ENCODE assay signal across 16 cellular contexts in the genomic region with DNA sequence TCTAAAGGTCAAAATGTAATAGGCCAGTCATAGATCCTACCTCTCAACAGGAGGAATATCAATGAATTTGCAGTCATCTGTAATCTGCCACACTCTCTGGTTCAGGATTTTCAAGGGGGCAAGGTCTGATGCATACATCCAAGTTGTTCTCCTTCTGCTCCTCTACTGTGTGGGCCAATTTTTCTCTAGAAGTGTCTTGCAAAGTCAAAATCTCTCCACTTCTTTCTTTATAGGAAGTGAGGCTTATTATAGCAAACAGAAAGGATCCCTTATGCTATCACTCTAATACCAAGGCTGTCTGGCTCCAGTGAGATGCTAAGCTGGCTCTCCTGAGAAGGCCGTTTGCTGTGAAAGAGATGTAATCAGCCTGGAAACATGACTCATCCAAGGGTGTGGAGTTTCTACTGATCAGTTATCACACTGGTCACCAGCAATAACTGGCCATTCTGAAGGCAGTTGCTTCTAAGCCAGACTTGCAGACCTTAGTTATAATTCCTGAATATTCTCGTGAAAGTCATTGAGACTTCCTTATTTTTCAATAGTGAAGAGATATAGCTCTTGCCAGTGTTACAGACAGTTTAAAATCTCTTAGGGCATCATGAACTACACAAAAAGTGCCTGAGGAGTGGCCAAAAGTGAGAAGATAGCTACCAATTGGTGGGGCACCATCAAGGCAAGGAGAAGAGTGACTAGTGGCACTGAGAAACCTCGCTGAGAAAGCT. TPM values are rescaled to one million over a fixed set of nuclear protein-coding genes. Genes with fewer than 3 reads are reported as not detected.
DNase-seq lines count a peak whose midpoint lies in the region; FAIRE-seq and TF ChIP-seq lines count a peak whose summit lies in the region.
"Had no signal": no experiment of that assay in that cellular context is flagged by ENCODE, and none has a peak within 500 bp of the region (broad histone marks: within the 10 kb centered on the region; RNA-seq: fewer than 3 reads in every experiment).

No MANE protein-coding gene starts in this region.

- TF ChIP-seq CTCF in OCI-LY7 (conservative IDR thresholded peaks at IDR 0.05; ENCODE audit: low read length) (no peak), endothelial cell of umbilical vein (IDR thresholded peaks at IDR 0.05; ENCODE audit: extremely low read depth in 1 of 2, insufficient read depth in 1 of 2, low read depth in 1 of 2, low read length in 2 of 2) (no peak), osteoblast (IDR thresholded peaks at IDR 0.05; ENCODE audit: extremely low read depth, low read depth, low read length) (no peak)

- intact Hi-C loops in OCI-LY7 (cut with micrococcal nuclease; ENCODE audit: unreplicated experiment) = loop anchor here (1.0 kb wide), 1 partner anchor 68 kb away; no protein-coding TSS in a partner anchor
- intact Hi-C loops in endothelial cell of umbilical vein (cut with micrococcal nuclease) = no loop called here

- no peaks in the 10 kb centered on the region for H3K9me2 ChIP-seq in OCI-LY7 (ENCODE audit: insufficient read depth, low read length)

- H2AFZ ChIP-seq in OCI-LY7 (ENCODE audit: low read length) (no peak overlapping the region), endothelial cell of umbilical vein (ENCODE audit: low read depth, low read length) (no peak overlapping the region), osteoblast (ENCODE audit: low read length) (no peak overlapping the region)

- in situ Hi-C loops in ACHN (cut with HindIII; ENCODE audit: low pct_ligation_motif_present, low pct_unique_long_range_greater_than_20kb, low sequenced_read_pairs) = no loop called here

- 0 out of 2 replicates have a peak overlapping the region, but pooled peaks have one; percentile 3 for H3K4me2 ChIP-seq in OCI-LY7 (ENCODE audit: low read length)
- no peak overlapping the region for H3K4me2 ChIP-seq in endothelial cell of umbilical vein (ENCODE audit: insufficient read depth, low read length)
- H3K4me2 ChIP-seq in osteoblast (ENCODE audit: insufficient read depth, low read length) = no peak overlapping the region

- H4K20me1 ChIP-seq in OCI-LY7 (ENCODE audit: insufficient read depth, low read length) (no peaks in the 10 kb centered on the region), endothelial cell of umbilical vein (replicated peaks; ENCODE audit: control insufficient read depth, extremely low read depth, insufficient read depth, low read length) (no peaks in the 10 kb centered on the region), osteoblast (ENCODE audit: insufficient read depth, low read length) (no peaks in the 10 kb centered on the region)

- TF ChIP-seq POLR2A in endothelial cell of umbilical vein (IDR thresholded peaks at IDR 0.05; ENCODE audit: low read depth, low read length) = no peak

- CTCF ChIA-PET in OCI-LY7 (lab: Charles Lee; ENCODE audit: unreplicated experiment) = interaction anchor here (1.2 kb wide), 1 partner anchor 33 kb away, joined by 3 read pairs; no protein-coding TSS in a partner anchor
- CTCF ChIA-PET in endothelial cell of umbilical vein (lab: Charles Lee) = no interaction called here

- peak overlapping the region; percentile 47 for H3K27ac ChIP-seq in OCI-LY7 (ENCODE audit: low read depth, low read length, poor library complexity, severe bottlenecking)
- no peak overlapping the region for H3K27ac ChIP-seq in endothelial cell of umbilical vein (ENCODE audit: insufficient read depth, low read depth, low read length)
- no peak overlapping the region for H3K27ac ChIP-seq in osteoblast (ENCODE audit: low read depth, low read length)
- H3K27ac ChIP-seq: pancreas had no signal

- H3K9me3 ChIP-seq in OCI-LY7 (ENCODE audit: low read length) = peaks cover 35% of the 10 kb centered on the region; the same call in 1 of the 2 replicates
- H3K9me3 ChIP-seq in endothelial cell of umbilical vein (replicated peaks; ENCODE audit: control insufficient read depth, insufficient read depth, low read length) = no peaks in the 10 kb centered on the region
- no peaks in the 10 kb centered on the region for H3K9me3 ChIP-seq in osteoblast (ENCODE audit: low read depth, low read length)
- H3K9me3 ChIP-seq: pancreas had no signal

- BruUV-seq in OCI-LY7 (replicated peaks; lab: Mats Ljungman, UMichigan) (no TSS peak), endothelial cell of umbilical vein (replicated peaks; lab: Mats Ljungman, UMichigan) (no TSS peak)

- no peaks in the 10 kb centered on the region for H3K27me3 ChIP-seq in endothelial cell of umbilical vein (ENCODE audit: control insufficient read depth in 2 of 2, insufficient read depth in 2 of 2, low read length in 2 of 2)
- no peaks in the 10 kb centered on the region for H3K27me3 ChIP-seq in osteoblast (ENCODE audit: insufficient read depth, low read length)
- H3K27me3 ChIP-seq: heart left ventricle, pancreas had no signal

- POLR2A ChIA-PET in OCI-LY7 (lab: Charles Lee) (interaction anchor here (1.1 to 1.7 kb wide), 4 partner anchors 19 to 68 kb away, joined by 3 to 4 read pairs (median 3); no protein-coding TSS in a partner anchor), endothelial cell of umbilical vein (lab: Charles Lee) (no interaction called here)

- H3K9ac ChIP-seq in endothelial cell of umbilical vein (replicated peaks; ENCODE audit: extremely low read depth, insufficient read depth, low read length) = no peak overlapping the region

- H3K9me1 ChIP-seq in endothelial cell of umbilical vein (replicated peaks; ENCODE audit: control insufficient read depth, extremely low read depth, insufficient read depth, low read length) = no peaks in the 10 kb centered on the region

- peaks cover 5% of the 10 kb centered on the region; the same call in 1 of the 2 replicates for H3K36me3 ChIP-seq in OCI-LY7 (ENCODE audit: insufficient read depth, low read length)
- H3K36me3 ChIP-seq in endothelial cell of umbilical vein (ENCODE audit: control insufficient read depth in 2 of 2, extremely low read depth in 1 of 2, insufficient read depth in 2 of 2, low read length in 2 of 2) = no peaks in the 10 kb centered on the region
- no peaks in the 10 kb centered on the region for H3K36me3 ChIP-seq in osteoblast (ENCODE audit: insufficient read depth, low read length)
- H3K36me3 ChIP-seq: heart left ventricle, pancreas had no signal

- H3K4me1 ChIP-seq in OCI-LY7 (ENCODE audit: insufficient read depth, low read length, poor library complexity, severe bottlenecking) = peaks cover 23% of the 10 kb centered on the region
- H3K4me1 ChIP-seq in endothelial cell of umbilical vein (ENCODE audit: control insufficient read depth, extremely low read depth, insufficient read depth, low read length) = no peaks in the 10 kb centered on the region
- no peaks in the 10 kb centered on the region for H3K4me1 ChIP-seq in osteoblast (ENCODE audit: insufficient read depth, low read length)
- H3K4me1 ChIP-seq: pancreas had no signal

- DNase-seq in GM04503 (ENCODE audit: low read depth) (peak; percentile 12), OCI-LY7 (ENCODE audit: low spot score) (no peak), endothelial cell of umbilical vein (ENCODE audit: low read depth, low spot score) (no peak), osteoblast (ENCODE audit: insufficient read length, low spot score, missing footprints) (peak; percentile 67), ACHN (no peak), DMS 273 (lab: John Stamatoyannopoulos, UW; ENCODE audit: unreplicated experiment) (no peak), dedifferentiated amniotic fluid mesenchymal stem cell (ENCODE audit: extremely low spot score) (no peak)
- DNase-seq in activated effector memory CD4-positive, alpha-beta T cell treated with anti-CD3 and anti-CD28 coated beads, Interleukin-2, amount 50 U/mL, for 16 hours = no peak
- DNase-seq: activated CD4-positive, alpha-beta T cell treated with anti-CD3 and anti-CD28 coated beads, Interleukin-2, amount 10 ng/mL, durations not matched to agents 7 days and 5 days; dermis blood vessel endothelial cell; heart left ventricle; NCI-H1436 treated with DMSO at 0.1 percent for 48 hours; NCI-H526 treated with DMSO at 0.1 percent for 48 hours; pancreas; stimulated activated CD4-positive, alpha-beta T cell treated with anti-CD3 and anti-CD28 coated beads, Interleukin-4, amount 100 ng/mL, for 4 hours had no signal

- dilution Hi-C loops in endothelial cell of umbilical vein (cut with MboI; ENCODE audit: extremely low pct_ligation_motif_present, low sequenced_read_pairs) = no loop called here

- H3K4me3 ChIP-seq in OCI-LY7 (ENCODE audit: low read depth, low read length, poor library complexity, severe bottlenecking) (no peak overlapping the region), endothelial cell of umbilical vein (replicated peaks in 1 of 3; ENCODE audit: insufficient read depth in 1 of 3, low read depth in 1 of 3, low read length in 3 of 3) (no peak overlapping the region), osteoblast (ENCODE audit: insufficient read depth, low read length) (no peak overlapping the region)
- H3K4me3 ChIP-seq: heart left ventricle, lung, pancreas had no signal

- FAIRE-seq in endothelial cell of umbilical vein (lab: Jason Lieb, UNC) = no peak
- FAIRE-seq: pancreas had no signal

- H3K79me2 ChIP-seq in OCI-LY7 (ENCODE audit: insufficient read depth, low read depth, low read length) (no peaks in the 10 kb centered on the region), endothelial cell of umbilical vein (ENCODE audit: control insufficient read depth, insufficient read depth, low read length) (no peaks in the 10 kb centered on the region), osteoblast (ENCODE audit: insufficient read depth, low read length) (no peaks in the 10 kb centered on the region)

TF ChIP-seq in endothelial cell of umbilical vein, 7 proteins besides CTCF, POLR2A, EP300 and RAD21:
- TF ChIP-seq, protein P1, sequence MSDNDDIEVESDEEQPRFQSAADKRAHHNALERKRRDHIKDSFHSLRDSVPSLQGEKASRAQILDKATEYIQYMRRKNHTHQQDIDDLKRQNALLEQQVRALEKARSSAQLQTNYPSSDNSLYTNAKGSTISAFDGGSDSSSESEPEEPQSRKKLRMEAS (IDR thresholded peaks at IDR 0.05; ENCODE audit: insufficient read depth, insufficient read length) = no peak
- TF ChIP-seq GATA2 (IDR thresholded peaks at IDR 0.05; ENCODE audit: insufficient read depth, insufficient read length, low read depth, low read length) (peak; percentile 46), FOS (IDR thresholded peaks at IDR 0.05; ENCODE audit: borderline replicate concordance, insufficient read depth, low read length) (peak; percentile 18), JUN (IDR thresholded peaks at IDR 0.05; ENCODE audit: borderline replicate concordance, insufficient read depth, insufficient read length, low read depth) (no peak)

RNA-seq across cellular contexts. Expression of gene LRGUK, which starts 43.2 kb away (rescaled TPM):
- total RNA-seq in OCI-LY7 (2014; rRNA removed; shearing (Covaris generic)) = 0.36 and 0.95 TPM in 2 replicates
- total RNA-seq in OCI-LY7 (2022) (0.46 and 0.52 TPM in 2 replicates), endothelial cell of umbilical vein (0.11 TPM in 1 of 2 replicates, not detected in the other), osteoblast (0.72 and 0.88 TPM in 2 replicates)
- polyA plus RNA-seq in endothelial cell of umbilical vein = 0.10 and 0.18 TPM in 2 replicates
- 0.03 and 0.06 TPM in 2 replicates for polyA plus RNA-seq in endothelial cell of umbilical vein (2011; cell fraction: cytosol; rRNA removed)
- 1.3 and 2.1 TPM in 2 replicates for polyA plus RNA-seq in endothelial cell of umbilical vein (2011; cell fraction: nucleus; rRNA removed)
- polyA plus RNA-seq in endothelial cell of umbilical vein (2012) = 0.05 and 0.21 TPM in 2 replicates
- polyA minus RNA-seq in endothelial cell of umbilical vein = 0.63 and 1.2 TPM in 2 replicates
- polyA minus RNA-seq in endothelial cell of umbilical vein (2011; cell fraction: cytosol; rRNA and poly(A)+ RNA removed) = not detected
- 0.91 and 1.2 TPM in 2 replicates for polyA minus RNA-seq in endothelial cell of umbilical vein (2011; cell fraction: nucleus; rRNA and poly(A)+ RNA removed)

Comparison
In these comparisons a context has a peak if more than half of its experiments do, and no peak if none do; other contexts are left out.
1. DNase-seq: peak in GM04503 (single experiment) and osteoblast (single experiment); none in OCI-LY7 (single experiment), endothelial cell of umbilical vein (single experiment), activated effector memory CD4-positive, alpha-beta T cell treated with anti-CD3 and anti-CD28 coated beads, Interleukin-2, amount 50 U/mL, for 16 hours (single experiment), ACHN (single experiment), DMS 273 (single experiment) and dedifferentiated amniotic fluid mesenchymal stem cell (single experiment).